ENCODE assay signal across 7 cellular contexts in genomic region chr6:142943746-142944125, GRCh38. TPM values are rescaled to one million over a fixed set of nuclear protein-coding genes. Genes with fewer than 3 reads are reported as not detected.
DNase-seq lines count a peak whose midpoint lies in the region; ATAC-seq and TF ChIP-seq lines count a peak whose summit lies in the region.

No MANE protein-coding gene starts in this region.

- DNase-seq in HL-60 (ENCODE audit: low read depth in 1 of 2, low spot score in 1 of 2) (peak in 1 of 2 experiments; percentile 69), WTC11 (ENCODE audit: low spot score) (no peak), choroid plexus epithelial cell (ENCODE audit: low read depth) (peak; percentile 75), mesothelial cell of epicardium (ENCODE audit: low spot score in 2 of 2, unreplicated experiment in 2 of 2) (no peak), NCI-H1105 (lab: John Stamatoyannopoulos, UW) (no peak)

- peak overlapping the region; percentile 98 for H3K4me3 Mint-ChIP-seq in WTC11
- peak overlapping the region; percentile 99 for H3K4me3 Mint-ChIP-seq in mesothelial cell of epicardium

- POLR2A ChIA-PET in WTC11 (lab: Charles Lee), result interaction anchor here (0.6 to 1.0 kb wide), 2 partner anchors 17 to 19 kb away, joined by 3 read pairs; no protein-coding TSS in a partner anchor

- H3K9ac ChIP-seq in subcutaneous abdominal adipose tissue (ENCODE audit: low read length in 5 of 5), result peak overlapping the region; percentile 63 to 95 (median 93)

- peak overlapping the region; percentile 75 for H3K27ac ChIP-seq in HL-60 (replicated peaks)
- H3K27ac ChIP-seq in subcutaneous abdominal adipose tissue (ENCODE audit: low read depth, low read length), result peak overlapping the region; percentile 98

- CTCF ChIA-PET in WTC11 (lab: Charles Lee), result no interaction called here

- ATAC-seq in WTC11 (no peak), GM18858 (IDR thresholded peaks at IDR 0.05; ENCODE audit: unreplicated experiment) (no peak)

- TF ChIP-seq CTCF in HL-60 (IDR thresholded peaks at IDR 0.05; ENCODE audit: insufficient read depth, low read length), result no peak
- TF ChIP-seq CTCF in WTC11 (IDR thresholded peaks at IDR 0.05), result no peak
- no peak for TF ChIP-seq CTCF in choroid plexus epithelial cell (conservative IDR thresholded peaks at IDR 0.05; ENCODE audit: low read depth, low read length)
- TF ChIP-seq CTCF in mesothelial cell of epicardium (IDR thresholded peaks at IDR 0.05; ENCODE audit: unreplicated experiment), result no peak

- H3K4me1 Mint-ChIP-seq in WTC11 (peaks cover 54% of the 10 kb centered on the region), mesothelial cell of epicardium (peaks cover 28% of the 10 kb centered on the region)

- H3K36me3 Mint-ChIP-seq in WTC11, result no peaks in the 10 kb centered on the region
- H3K36me3 Mint-ChIP-seq in mesothelial cell of epicardium, result no peaks in the 10 kb centered on the region

- peaks cover 3 to 27% (median 16%) of the 10 kb centered on the region in 5 donors for H3K4me1 ChIP-seq in subcutaneous abdominal adipose tissue (ENCODE audit: control insufficient read depth in 5 of 5, insufficient read depth in 5 of 5, low read length in 5 of 5)

- H3K27me3 ChIP-seq in HL-60 (ENCODE audit: insufficient read depth, poor library complexity, severe bottlenecking) (no peaks in the 10 kb centered on the region), subcutaneous abdominal adipose tissue (ENCODE audit: control insufficient read depth in 5 of 5, insufficient read depth in 4 of 5, low read length in 5 of 5) (no peaks in the 10 kb centered on the region)

- peak overlapping the region; percentile 72 for H3K4me3 ChIP-seq in HL-60 (replicated peaks; ENCODE audit: insufficient read depth, low read length)
- peak overlapping the region; percentile 96 for H3K4me3 ChIP-seq in choroid plexus epithelial cell (ENCODE audit: low read depth, low read length)
- H3K4me3 ChIP-seq in subcutaneous abdominal adipose tissue (ENCODE audit: low read depth in 1 of 5, low read length in 5 of 5), result peak overlapping the region; percentile 77 to 99 (median 96)

- H3K27ac Mint-ChIP-seq in WTC11, result peak overlapping the region; percentile 89; the same call in 1 of the 2 replicates
- peak overlapping the region; percentile 100 for H3K27ac Mint-ChIP-seq in mesothelial cell of epicardium

- no peaks in the 10 kb centered on the region for H3K36me3 ChIP-seq in subcutaneous abdominal adipose tissue (ENCODE audit: control insufficient read depth in 5 of 5, insufficient read depth in 5 of 5, low read length in 5 of 5)

- H3K9me3 Mint-ChIP-seq in WTC11 (no peaks in the 10 kb centered on the region), mesothelial cell of epicardium (no peaks in the 10 kb centered on the region)

- no peaks in the 10 kb centered on the region for H3K9me3 ChIP-seq in subcutaneous abdominal adipose tissue (ENCODE audit: control insufficient read depth in 5 of 5, low read length in 5 of 5)

- H3K27me3 Mint-ChIP-seq in WTC11 (ENCODE audit: low read depth) (peaks cover 10% of the 10 kb centered on the region), mesothelial cell of epicardium (ENCODE audit: low read depth) (no peaks in the 10 kb centered on the region)

TF ChIP-seq in WTC11, 78 proteins besides CTCF, POLR2A, EP300 and RAD21:
- TF ChIP-seq, protein P1, sequence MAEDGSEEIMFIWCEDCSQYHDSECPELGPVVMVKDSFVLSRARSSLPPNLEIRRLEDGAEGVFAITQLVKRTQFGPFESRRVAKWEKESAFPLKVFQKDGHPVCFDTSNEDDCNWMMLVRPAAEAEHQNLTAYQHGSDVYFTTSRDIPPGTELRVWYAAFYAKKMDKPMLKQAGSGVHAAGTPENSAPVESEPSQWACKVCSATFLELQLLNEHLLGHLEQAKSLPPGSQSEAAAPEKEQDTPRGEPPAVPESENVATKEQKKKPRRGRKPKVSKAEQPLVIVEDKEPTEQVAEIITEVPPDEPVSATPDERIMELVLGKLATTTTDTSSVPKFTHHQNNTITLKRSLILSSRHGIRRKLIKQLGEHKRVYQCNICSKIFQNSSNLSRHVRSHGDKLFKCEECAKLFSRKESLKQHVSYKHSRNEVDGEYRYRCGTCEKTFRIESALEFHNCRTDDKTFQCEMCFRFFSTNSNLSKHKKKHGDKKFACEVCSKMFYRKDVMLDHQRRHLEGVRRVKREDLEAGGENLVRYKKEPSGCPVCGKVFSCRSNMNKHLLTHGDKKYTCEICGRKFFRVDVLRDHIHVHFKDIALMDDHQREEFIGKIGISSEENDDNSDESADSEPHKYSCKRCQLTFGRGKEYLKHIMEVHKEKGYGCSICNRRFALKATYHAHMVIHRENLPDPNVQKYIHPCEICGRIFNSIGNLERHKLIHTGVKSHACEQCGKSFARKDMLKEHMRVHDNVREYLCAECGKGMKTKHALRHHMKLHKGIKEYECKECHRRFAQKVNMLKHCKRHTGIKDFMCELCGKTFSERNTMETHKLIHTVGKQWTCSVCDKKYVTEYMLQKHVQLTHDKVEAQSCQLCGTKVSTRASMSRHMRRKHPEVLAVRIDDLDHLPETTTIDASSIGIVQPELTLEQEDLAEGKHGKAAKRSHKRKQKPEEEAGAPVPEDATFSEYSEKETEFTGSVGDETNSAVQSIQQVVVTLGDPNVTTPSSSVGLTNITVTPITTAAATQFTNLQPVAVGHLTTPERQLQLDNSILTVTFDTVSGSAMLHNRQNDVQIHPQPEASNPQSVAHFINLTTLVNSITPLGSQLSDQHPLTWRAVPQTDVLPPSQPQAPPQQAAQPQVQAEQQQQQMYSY (CRISPR knock-in tag; IDR thresholded peaks at IDR 0.05), result no peak
- no peak for TF ChIP-seq ATF6 (CRISPR knock-in tag; IDR thresholded peaks at IDR 0.05)

RNA-seq across cellular contexts. Expression of gene HIVEP2, which starts 1.2 kb away (rescaled TPM):
- 8.6 to 11.5 TPM (median 9.1 TPM) in 3 replicates for total RNA-seq in WTC11 (2021)
- 15.2 to 20.4 TPM (median 16.9 TPM) in 3 replicates for total RNA-seq in mesothelial cell of epicardium
